1 cellular context compared by ENCODE assay signal in genomic region chr17:81536299-81537290, GRCh38.
TF ChIP-seq lines count a peak whose summit lies in the region.

No MANE protein-coding gene starts in this region.

TF ChIP-seq in HepG2, 621 proteins besides CTCF, POLR2A, EP300 and RAD21 (continued from another document):
- no peak for TF ChIP-seq ZNF883 (CRISPR knock-in tag; IDR thresholded peaks at IDR 0.05; ENCODE audit: not compliant biosample characterization)
- 0 out of 2 replicates have a peak, but pooled peaks have one; percentile 17 for TF ChIP-seq HNRNPL (IDR thresholded peaks at IDR 0.05; ENCODE audit: low read depth, low read length)
- no peak for TF ChIP-seq ZNF607 (CRISPR knock-in tag; IDR thresholded peaks at IDR 0.05; ENCODE audit: borderline replicate concordance)
- peak; percentile 47; the same call in 1 of the 2 replicates for TF ChIP-seq AKAP8 (CRISPR knock-in tag; IDR thresholded peaks at IDR 0.05)
- no peak for TF ChIP-seq MXI1 (IDR thresholded peaks at IDR 0.05; ENCODE audit: borderline replicate concordance, low read depth, low read length)
